In genomic region chr9:131601683-131602181, GRCh38 we compare ENCODE assay signal across 1 cellular context.
TF ChIP-seq lines count a peak whose summit lies in the region.

No MANE protein-coding gene starts in this region.

TF ChIP-seq in HepG2, 621 proteins besides CTCF, POLR2A, EP300 and RAD21 (continued from another document and continues in another):
- peak; percentile 56; the same call in 1 of the 2 replicates for TF ChIP-seq ARID4A (CRISPR knock-in tag; IDR thresholded peaks at IDR 0.05; ENCODE audit: borderline replicate concordance)
- TF ChIP-seq ZSCAN25 (CRISPR knock-in tag; IDR thresholded peaks at IDR 0.05) = peak; percentile 59; the same call in 1 of the 2 replicates
- no peak for TF ChIP-seq TFDP2 (CRISPR knock-in tag; IDR thresholded peaks at IDR 0.05)
- no peak for TF ChIP-seq SMYD3 (CRISPR knock-in tag; IDR thresholded peaks at IDR 0.05)
- no peak for TF ChIP-seq ZSCAN21 (CRISPR knock-in tag; IDR thresholded peaks at IDR 0.05; ENCODE audit: borderline replicate concordance)
- TF ChIP-seq KIAA2018 (CRISPR knock-in tag; IDR thresholded peaks at IDR 0.05; ENCODE audit: borderline replicate concordance) = no peak
- peak; percentile 54; the same call in 1 of the 2 replicates for TF ChIP-seq ZFP91 (CRISPR knock-in tag; IDR thresholded peaks at IDR 0.05; ENCODE audit: borderline replicate concordance)
- TF ChIP-seq NFKBIZ (CRISPR knock-in tag; IDR thresholded peaks at IDR 0.05) = 0 out of 2 replicates have a peak, but pooled peaks have one; percentile 13
- TF ChIP-seq ZNF792 (CRISPR knock-in tag; IDR thresholded peaks at IDR 0.05) = peak; percentile 47; the same call in 1 of the 2 replicates
- TF ChIP-seq ZFP82 (CRISPR knock-in tag; IDR thresholded peaks at IDR 0.05; ENCODE audit: borderline replicate concordance) = no peak
- TF ChIP-seq CSRNP2 (CRISPR knock-in tag; conservative IDR thresholded peaks at IDR 0.05; ENCODE audit: low read depth) = no peak
- TF ChIP-seq KDM5B (CRISPR knock-in tag; IDR thresholded peaks at IDR 0.05; ENCODE audit: borderline replicate concordance) = no peak
- TF ChIP-seq ZMYM2 (CRISPR knock-in tag; IDR thresholded peaks at IDR 0.05) = 0 out of 2 replicates have a peak, but pooled peaks have one; percentile 47
- no peak for TF ChIP-seq BORCS8-MEF2B (CRISPR knock-in tag; IDR thresholded peaks at IDR 0.05)
- TF ChIP-seq HNF1A (IDR thresholded peaks at IDR 0.05; ENCODE audit: low read depth) = 0 out of 2 replicates have a peak, but pooled peaks have one; percentile 10
- peak; percentile 40; the same call in 1 of the 2 replicates for TF ChIP-seq HNF1A (CRISPR knock-in tag; IDR thresholded peaks at IDR 0.05; ENCODE audit: borderline replicate concordance)
- TF ChIP-seq PAWR (CRISPR knock-in tag; IDR thresholded peaks at IDR 0.05; ENCODE audit: borderline replicate concordance) = no peak
- TF ChIP-seq ZNF512B (CRISPR knock-in tag; IDR thresholded peaks at IDR 0.05; ENCODE audit: borderline replicate concordance) = no peak
- no peak for TF ChIP-seq CC2D1A (CRISPR knock-in tag; IDR thresholded peaks at IDR 0.05)
- no peak for TF ChIP-seq EHMT2 (IDR thresholded peaks at IDR 0.05; ENCODE audit: borderline replicate concordance, low read depth, low read length)
- TF ChIP-seq SOX6 (IDR thresholded peaks at IDR 0.05) = no peak
- TF ChIP-seq SOX6 (CRISPR knock-in tag; IDR thresholded peaks at IDR 0.05) = peak; percentile 96
- no peak for TF ChIP-seq ATF7 (IDR thresholded peaks at IDR 0.05)
- no peak for TF ChIP-seq ATF7 (CRISPR knock-in tag; IDR thresholded peaks at IDR 0.05)
- no peak for TF ChIP-seq HHEX (CRISPR knock-in tag; IDR thresholded peaks at IDR 0.05)
